In genomic region chr10:49243139-49243538, GRCh38 we compare ENCODE assay signal across 1 cellular context.
TF ChIP-seq lines count a peak whose summit lies in the region.

No MANE protein-coding gene starts in this region.

TF ChIP-seq in GM23338, 12 proteins besides CTCF, POLR2A, EP300 and RAD21:
- TF ChIP-seq ZNF462 (CRISPR knock-in tag; IDR thresholded peaks at IDR 0.05) (peak; percentile 51; the same call in 1 of the 2 replicates), ZNF331 (CRISPR knock-in tag; IDR thresholded peaks at IDR 0.05; ENCODE audit: low read depth) (no peak)
TF ChIP-seq in GM23338: peak in this region for 1.
